ENCODE assay signal across 7 cellular contexts in genomic region chr6:7003041-7003440, GRCh38.
"Had no signal": no experiment of that assay in that cellular context is flagged by ENCODE, and none has a peak within 500 bp of the region (broad histone marks: within the 10 kb centered on the region; RNA-seq: fewer than 3 reads in every experiment).

No MANE protein-coding gene starts in this region.

- H3K4me3 Mint-ChIP-seq: H9, IgD-negative memory B cell had no signal

- FAIRE-seq: H54, HTR-8/SVneo had no signal

- DNase-seq: GOT3, H9, HCEC 1CT, KG1 had no signal

- H3K27ac Mint-ChIP-seq: IgD-negative memory B cell had no signal

- H3K9me3 Mint-ChIP-seq: IgD-negative memory B cell had no signal

- H3K27me3 Mint-ChIP-seq: IgD-negative memory B cell had no signal
